ENCODE assay signal across 18 cellular contexts in genomic region chr20:33521461-33521860, GRCh38. TPM values are rescaled to one million over a fixed set of nuclear protein-coding genes. Genes with fewer than 3 reads are reported as not detected.
DNase-seq lines count a peak whose midpoint lies in the region; ATAC-seq, FAIRE-seq and TF ChIP-seq lines count a peak whose summit lies in the region.
"Had no signal": no experiment of that assay in that cellular context is flagged by ENCODE, and none has a peak within 500 bp of the region (broad histone marks: within the 10 kb centered on the region; RNA-seq: fewer than 3 reads in every experiment).

No MANE protein-coding gene starts in this region.

- no peaks in the 10 kb centered on the region for H3K9me3 ChIP-seq in psoas muscle
- H3K9me3 ChIP-seq: colonic mucosa, SJCRH30 had no signal

- DNase-seq in DMS153 (lab: John Stamatoyannopoulos, UW) (peak; percentile 99), NCI-H146 (lab: John Stamatoyannopoulos, UW) (peak; percentile 100), NCI-H510A (lab: John Stamatoyannopoulos, UW) (peak; percentile 84), psoas muscle (no peak)
- no peak for DNase-seq in stimulated activated naive CD4-positive, alpha-beta T cell treated with Interleukin-2 at 50 U/mL for 16 hours (lab: John Stamatoyannopoulos, UW)
- DNase-seq: activated CD4-positive, alpha-beta memory T cell treated with anti-CD3 and anti-CD28 coated beads, Interleukin-2, amount 10 ng/mL, durations not matched to agents 7 days and 5 days; aorta; colonic mucosa; HCEC 1CT; NK-92 treated with Interleukin-12 subunit alpha and Interleukin-12 subunit beta, amount 100 ng/mL, for 24 hours; nucleus accumbens; SJCRH30 had no signal

- ATAC-seq in HG03108 (IDR thresholded peaks at IDR 0.05; ENCODE audit: unreplicated experiment) (no peak), psoas muscle (no peak), HG02610 (IDR thresholded peaks at IDR 0.05; ENCODE audit: unreplicated experiment) (no peak)

- peaks cover 14% of the 10 kb centered on the region for H3K4me1 ChIP-seq in psoas muscle
- H3K4me1 ChIP-seq: colonic mucosa had no signal

- peaks cover 0 to 6% of the 10 kb centered on the region in 2 donors for H3K36me3 ChIP-seq in psoas muscle (ENCODE audit: insufficient read depth in 1 of 2, low read depth in 1 of 2)
- H3K36me3 ChIP-seq: colonic mucosa, SJCRH30 had no signal

- no peaks in the 10 kb centered on the region for H3K27me3 ChIP-seq in psoas muscle (ENCODE audit: insufficient read depth in 3 of 3, low read length in 2 of 3)
- H3K27me3 ChIP-seq: colonic mucosa, SJCRH30 had no signal

- WGBS in psoas muscle, 3 donors, result 69 to 76% (median 70%) methylated on average over 1 of the region's 1 CpG

- peak; percentile 98 for FAIRE-seq in islet of Langerhans (lab: Jason Lieb, UNC)
- FAIRE-seq: TTC549 had no signal

- H3K27ac ChIP-seq in psoas muscle, result no peak overlapping the region
- H3K27ac ChIP-seq: colonic mucosa, epithelial cell of prostate, SJCRH30, skin epidermis had no signal

- TF ChIP-seq CTCF in psoas muscle (IDR thresholded peaks at IDR 0.05), result no peak

- no peak overlapping the region for H3K4me3 ChIP-seq in psoas muscle
- H3K4me3 ChIP-seq: colonic mucosa, SJCRH30, skin epidermis had no signal

- intact Hi-C loops in psoas muscle (cut with DNase I), result no loop called here

RNA-seq across cellular contexts. Expression of gene CBFA2T2, which starts 31.6 kb away (rescaled TPM):
- total RNA-seq in psoas muscle, result 1 to 10 TPM; 7.0 to 9.3 (median 7.7) TPM
- 1 to 10 TPM; 3.8 to 6.6 (median 3.9) TPM for polyA plus RNA-seq in psoas muscle

Comparison
In these comparisons a context has a peak if more than half of its experiments do, and no peak if none do; other contexts are left out.
1. DNase-seq: peak in DMS153 (single experiment), NCI-H146 (single experiment) and NCI-H510A (single experiment); none in psoas muscle (0 of 2) and stimulated activated naive CD4-positive, alpha-beta T cell treated with Interleukin-2 at 50 U/mL for 16 hours (single experiment).